1 cellular context compared by ENCODE assay signal in genomic region chr2:238239872-238240760, GRCh38.
A peak's percentile ranks its signal among the peaks of the same experiment; 100 is the strongest.
TF ChIP-seq lines count a peak whose summit lies in the region.

TSS of gene HES6 (minus strand) at chr2:238240038. CDS start at chr2:238239905, 133 bp downstream.

TF ChIP-seq in K562, 482 proteins besides CTCF, POLR2A, EP300 and RAD21 (continued from another document and continues in another):
- TF ChIP-seq SFPQ (IDR thresholded peaks at IDR 0.05; ENCODE audit: low read depth, low read length) (no peak), BACH1 (tag; IDR thresholded peaks at IDR 0.05) (no peak), XRCC3 (IDR thresholded peaks at IDR 0.05) (no peak), FOXK2 (conservative IDR thresholded peaks at IDR 0.05 in 1 of 2, IDR thresholded peaks at IDR 0.05 in 1 of 2; ENCODE audit: low read depth in 2 of 2) (no peak), KLF1 (tag; IDR thresholded peaks at IDR 0.05) (no peak), ZNF263 (CRISPR knock-in tag; IDR thresholded peaks at IDR 0.05; ENCODE audit: borderline replicate concordance) (peak; percentile 24; the same call in 1 of the 2 replicates), YY1 (IDR thresholded peaks at IDR 0.05; ENCODE audit: borderline replicate concordance in 1 of 3, control insufficient read depth in 1 of 3, extremely low read depth in 1 of 3, insufficient read depth in 3 of 3, insufficient read length in 1 of 3, insufficient replicate concordance in 2 of 3, low read depth in 1 of 3, low read length in 2 of 3) (no peak), TBL1XR1 (IDR thresholded peaks at IDR 0.05; ENCODE audit: low read length in 2 of 2) (no peak), NFATC3 (IDR thresholded peaks at IDR 0.05) (no peak), ILF3 (IDR thresholded peaks at IDR 0.05; ENCODE audit: borderline replicate concordance) (no peak), GATA2 (CRISPR knock-in tag; IDR thresholded peaks at IDR 0.05) (no peak), TCF15 (CRISPR knock-in tag; IDR thresholded peaks at IDR 0.05) (no peak), HCFC1 (IDR thresholded peaks at IDR 0.05; ENCODE audit: low read depth, low read length) (no peak), IFI16 (CRISPR knock-in tag; IDR thresholded peaks at IDR 0.05) (no peak), CEBPZ (IDR thresholded peaks at IDR 0.05; ENCODE audit: borderline replicate concordance, low read depth, low read length) (no peak), ZEB2 (IDR thresholded peaks at IDR 0.05) (no peak), HINFP (tag; conservative IDR thresholded peaks at IDR 0.05; ENCODE audit: low read depth) (no peak), SRSF7 (optimal IDR thresholded peaks at IDR 0.05; ENCODE audit: low read depth, low read length) (no peak), SNIP1 (IDR thresholded peaks at IDR 0.05; ENCODE audit: low read depth) (no peak), SRF (CRISPR knock-in tag; IDR thresholded peaks at IDR 0.05) (0 out of 4 replicates have a peak, but pooled peaks of 1 of the 2 experiments have one; percentile 14), FOXP1 (CRISPR knock-in tag; IDR thresholded peaks at IDR 0.05) (0 out of 2 replicates have a peak, but pooled peaks have one; percentile 30), ZNF184 (CRISPR knock-in tag; IDR thresholded peaks at IDR 0.05) (no peak), C11orf30 (IDR thresholded peaks at IDR 0.05; ENCODE audit: low read depth) (no peak), PPARD (CRISPR knock-in tag; IDR thresholded peaks at IDR 0.05) (no peak), PURB (CRISPR knock-in tag; IDR thresholded peaks at IDR 0.05; ENCODE audit: low read depth) (no peak), MEF2A (IDR thresholded peaks at IDR 0.05; ENCODE audit: control insufficient read depth, low read depth, low read length) (no peak), POLR2AphosphoS2 (IDR thresholded peaks at IDR 0.05; ENCODE audit: low read length) (no peak), RBFOX2 (IDR thresholded peaks at IDR 0.05; ENCODE audit: low read depth, low read length) (peak; percentile 91), ZNF140 (CRISPR knock-in tag; IDR thresholded peaks at IDR 0.05) (no peak), SMAD4 (CRISPR knock-in tag; conservative IDR thresholded peaks at IDR 0.05) (peak; percentile 35; the same call in 1 of the 2 replicates), PRMT5 (CRISPR knock-in tag; IDR thresholded peaks at IDR 0.05) (no peak), ZNF695 (CRISPR knock-in tag; IDR thresholded peaks at IDR 0.05) (no peak), ARHGAP35 (IDR thresholded peaks at IDR 0.05; ENCODE audit: partially characterized antibody) (no peak), HMG20B (CRISPR knock-in tag; IDR thresholded peaks at IDR 0.05) (no peak), NFIX (CRISPR knock-in tag; IDR thresholded peaks at IDR 0.05; ENCODE audit: low read depth) (no peak), TAF1 (IDR thresholded peaks at IDR 0.05; ENCODE audit: control insufficient read depth, extremely low read depth, insufficient read depth, low read length, severe bottlenecking) (peak; percentile 71), TEAD2 (tag; IDR thresholded peaks at IDR 0.05) (no peak), NFE2 (IDR thresholded peaks at IDR 0.05; ENCODE audit: low read depth) (no peak), ETV6 (IDR thresholded peaks at IDR 0.05; ENCODE audit: borderline replicate concordance in 1 of 2, low read depth in 2 of 2, low read length in 1 of 2) (no peak), ETV6 (CRISPR knock-in tag; IDR thresholded peaks at IDR 0.05; ENCODE audit: borderline replicate concordance) (no peak), KDM1A (IDR thresholded peaks at IDR 0.05) (no peak), TARDBP (IDR thresholded peaks at IDR 0.05) (no peak), MTA2 (IDR thresholded peaks at IDR 0.05; ENCODE audit: low read depth) (no peak), ZBTB49 (CRISPR knock-in tag; IDR thresholded peaks at IDR 0.05; ENCODE audit: borderline replicate concordance) (no peak), ZNF780A (CRISPR knock-in tag; IDR thresholded peaks at IDR 0.05) (no peak), ZNF239 (CRISPR knock-in tag; IDR thresholded peaks at IDR 0.05) (no peak), MXD1 (CRISPR knock-in tag; IDR thresholded peaks at IDR 0.05; ENCODE audit: borderline replicate concordance, poor library complexity, severe bottlenecking) (no peak), HNRNPLL (IDR thresholded peaks at IDR 0.05; ENCODE audit: low read depth, low read length, poor library complexity, severe bottlenecking) (no peak)
- TF ChIP-seq, protein P1, sequence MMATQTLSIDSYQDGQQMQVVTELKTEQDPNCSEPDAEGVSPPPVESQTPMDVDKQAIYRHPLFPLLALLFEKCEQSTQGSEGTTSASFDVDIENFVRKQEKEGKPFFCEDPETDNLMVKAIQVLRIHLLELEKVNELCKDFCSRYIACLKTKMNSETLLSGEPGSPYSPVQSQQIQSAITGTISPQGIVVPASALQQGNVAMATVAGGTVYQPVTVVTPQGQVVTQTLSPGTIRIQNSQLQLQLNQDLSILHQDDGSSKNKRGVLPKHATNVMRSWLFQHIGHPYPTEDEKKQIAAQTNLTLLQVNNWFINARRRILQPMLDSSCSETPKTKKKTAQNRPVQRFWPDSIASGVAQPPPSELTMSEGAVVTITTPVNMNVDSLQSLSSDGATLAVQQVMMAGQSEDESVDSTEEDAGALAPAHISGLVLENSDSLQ (IDR thresholded peaks at IDR 0.05): no peak
- TF ChIP-seq, protein P2, sequence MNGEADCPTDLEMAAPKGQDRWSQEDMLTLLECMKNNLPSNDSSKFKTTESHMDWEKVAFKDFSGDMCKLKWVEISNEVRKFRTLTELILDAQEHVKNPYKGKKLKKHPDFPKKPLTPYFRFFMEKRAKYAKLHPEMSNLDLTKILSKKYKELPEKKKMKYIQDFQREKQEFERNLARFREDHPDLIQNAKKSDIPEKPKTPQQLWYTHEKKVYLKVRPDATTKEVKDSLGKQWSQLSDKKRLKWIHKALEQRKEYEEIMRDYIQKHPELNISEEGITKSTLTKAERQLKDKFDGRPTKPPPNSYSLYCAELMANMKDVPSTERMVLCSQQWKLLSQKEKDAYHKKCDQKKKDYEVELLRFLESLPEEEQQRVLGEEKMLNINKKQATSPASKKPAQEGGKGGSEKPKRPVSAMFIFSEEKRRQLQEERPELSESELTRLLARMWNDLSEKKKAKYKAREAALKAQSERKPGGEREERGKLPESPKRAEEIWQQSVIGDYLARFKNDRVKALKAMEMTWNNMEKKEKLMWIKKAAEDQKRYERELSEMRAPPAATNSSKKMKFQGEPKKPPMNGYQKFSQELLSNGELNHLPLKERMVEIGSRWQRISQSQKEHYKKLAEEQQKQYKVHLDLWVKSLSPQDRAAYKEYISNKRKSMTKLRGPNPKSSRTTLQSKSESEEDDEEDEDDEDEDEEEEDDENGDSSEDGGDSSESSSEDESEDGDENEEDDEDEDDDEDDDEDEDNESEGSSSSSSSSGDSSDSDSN (IDR thresholded peaks at IDR 0.05; ENCODE audit: borderline replicate concordance in 1 of 2, low read depth in 2 of 2, low read length in 2 of 2): 0 out of 4 replicates have a peak, but pooled peaks of 1 of the 2 experiments have one; percentile 27
- TF ChIP-seq, protein P3, sequence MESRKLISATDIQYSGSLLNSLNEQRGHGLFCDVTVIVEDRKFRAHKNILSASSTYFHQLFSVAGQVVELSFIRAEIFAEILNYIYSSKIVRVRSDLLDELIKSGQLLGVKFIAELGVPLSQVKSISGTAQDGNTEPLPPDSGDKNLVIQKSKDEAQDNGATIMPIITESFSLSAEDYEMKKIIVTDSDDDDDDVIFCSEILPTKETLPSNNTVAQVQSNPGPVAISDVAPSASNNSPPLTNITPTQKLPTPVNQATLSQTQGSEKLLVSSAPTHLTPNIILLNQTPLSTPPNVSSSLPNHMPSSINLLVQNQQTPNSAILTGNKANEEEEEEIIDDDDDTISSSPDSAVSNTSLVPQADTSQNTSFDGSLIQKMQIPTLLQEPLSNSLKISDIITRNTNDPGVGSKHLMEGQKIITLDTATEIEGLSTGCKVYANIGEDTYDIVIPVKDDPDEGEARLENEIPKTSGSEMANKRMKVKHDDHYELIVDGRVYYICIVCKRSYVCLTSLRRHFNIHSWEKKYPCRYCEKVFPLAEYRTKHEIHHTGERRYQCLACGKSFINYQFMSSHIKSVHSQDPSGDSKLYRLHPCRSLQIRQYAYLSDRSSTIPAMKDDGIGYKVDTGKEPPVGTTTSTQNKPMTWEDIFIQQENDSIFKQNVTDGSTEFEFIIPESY (CRISPR knock-in tag; IDR thresholded peaks at IDR 0.05): no peak
- TF ChIP-seq, protein P4, sequence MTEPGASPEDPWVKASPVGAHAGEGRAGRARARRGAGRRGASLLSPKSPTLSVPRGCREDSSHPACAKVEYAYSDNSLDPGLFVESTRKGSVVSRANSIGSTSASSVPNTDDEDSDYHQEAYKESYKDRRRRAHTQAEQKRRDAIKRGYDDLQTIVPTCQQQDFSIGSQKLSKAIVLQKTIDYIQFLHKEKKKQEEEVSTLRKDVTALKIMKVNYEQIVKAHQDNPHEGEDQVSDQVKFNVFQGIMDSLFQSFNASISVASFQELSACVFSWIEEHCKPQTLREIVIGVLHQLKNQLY (CRISPR knock-in tag; conservative IDR thresholded peaks at IDR 0.05): no peak
- TF ChIP-seq, protein P5, sequence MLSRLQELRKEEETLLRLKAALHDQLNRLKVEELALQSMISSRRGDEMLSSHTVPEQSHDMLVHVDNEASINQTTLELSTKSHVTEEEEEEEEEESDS (CRISPR knock-in tag; IDR thresholded peaks at IDR 0.05): no peak
